Comparison of ENCODE assay signal across 9 cellular contexts in the genomic region with DNA sequence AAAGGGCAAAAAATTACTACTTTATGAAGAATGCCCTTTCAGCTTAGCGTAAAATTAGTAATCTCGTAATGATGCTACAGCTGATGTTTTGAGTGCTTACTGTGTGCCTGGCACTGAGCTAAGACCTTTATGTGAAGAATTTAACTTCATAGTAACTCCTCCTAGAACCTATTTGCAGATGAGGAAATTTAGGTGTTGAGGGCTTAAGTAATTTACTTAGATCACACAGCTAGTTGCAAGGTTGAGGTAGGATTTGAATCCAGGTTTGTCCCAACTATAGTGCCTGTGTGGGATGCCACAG. TPM values are rescaled to one million over a fixed set of nuclear protein-coding genes. Genes with fewer than 3 reads are reported as not detected.
A peak's percentile ranks its signal among the peaks of the same experiment; 100 is the strongest.
DNase-seq lines count a peak whose midpoint lies in the region; ATAC-seq and TF ChIP-seq lines count a peak whose summit lies in the region.
"Had no signal": no experiment of that assay in that cellular context is flagged by ENCODE, and none has a peak within 500 bp of the region (broad histone marks: within the 10 kb centered on the region; RNA-seq: fewer than 3 reads in every experiment).

No MANE protein-coding gene starts in this region.

- no peaks in the 10 kb centered on the region for H3K27me3 Mint-ChIP-seq in HFFc6 (ENCODE audit: insufficient read depth)

- H3K4me1 ChIP-seq in A673 (ENCODE audit: insufficient read depth, low read length, poor library complexity, severe bottlenecking): peaks cover 3% of the 10 kb centered on the region
- H3K4me1 ChIP-seq in breast epithelium: peaks cover 0 to 5% of the 10 kb centered on the region in 2 donors
- peaks cover 0 to 23% of the 10 kb centered on the region in 2 donors for H3K4me1 ChIP-seq in muscle layer of duodenum (ENCODE audit: control insufficient read depth in 1 of 2, insufficient read depth in 2 of 2, low read length in 2 of 2)

- H3K9me3 Mint-ChIP-seq in HFFc6: no peaks in the 10 kb centered on the region

- no TSS peak for BruUV-seq in A673 (replicated peaks; lab: Mats Ljungman, UMichigan)

- no peaks in the 10 kb centered on the region for H3K36me3 ChIP-seq in A673 (ENCODE audit: insufficient read depth, low read length, poor library complexity, severe bottlenecking)
- no peaks in the 10 kb centered on the region for H3K36me3 ChIP-seq in breast epithelium
- peaks cover 0 to 3% of the 10 kb centered on the region in 2 donors for H3K36me3 ChIP-seq in muscle layer of duodenum (ENCODE audit: control insufficient read depth in 1 of 2, insufficient read depth in 2 of 2, low read length in 2 of 2)

- ATAC-seq in HG02798 (IDR thresholded peaks at IDR 0.05; ENCODE audit: poor library complexity, unreplicated experiment): no peak

- peaks cover 24% of the 10 kb centered on the region; the same call in 1 of the 2 replicates for H3K36me3 Mint-ChIP-seq in HFFc6 (ENCODE audit: low read depth)

- peak overlapping the region; percentile 63 for H3K27ac Mint-ChIP-seq in HFFc6

- H3K4me1 Mint-ChIP-seq in HFFc6 (ENCODE audit: low read depth): peaks cover 33% of the 10 kb centered on the region

- H3K27ac ChIP-seq in A673 (ENCODE audit: low read depth, low read length, poor library complexity, severe bottlenecking) (peak overlapping the region; percentile 98), breast epithelium (peak overlapping the region in 1 of 2 donors; percentile 94), muscle layer of duodenum (ENCODE audit: low read length) (no peak overlapping the region)

- H3K27me3 ChIP-seq in A673 (replicated peaks; ENCODE audit: insufficient read depth, low read depth, low read length, poor library complexity) (no peaks in the 10 kb centered on the region), breast epithelium (no peaks in the 10 kb centered on the region), muscle layer of duodenum (ENCODE audit: low read depth, low read length) (no peaks in the 10 kb centered on the region)

- DNase-seq in A673 (ENCODE audit: low spot score) (no peak), HFFc6 (no peak), breast epithelium (ENCODE audit: low spot score in 2 of 2) (no peak), occipital lobe (lab: John Stamatoyannopoulos, UW) (no peak), SIG-M5 (lab: John Stamatoyannopoulos, UW) (no peak), DMS153 treated with DMSO at 0.1 percent for 48 hours (lab: John Stamatoyannopoulos, UW; ENCODE audit: unreplicated experiment) (no peak)
- DNase-seq: hippocampal formation had no signal

- TF ChIP-seq CTCF in A673 (conservative IDR thresholded peaks at IDR 0.05; ENCODE audit: low read depth, low read length) (no peak), HFFc6 (IDR thresholded peaks at IDR 0.05) (no peak), breast epithelium (IDR thresholded peaks at IDR 0.05) (no peak)

- CTCF ChIA-PET in A673 (lab: Charles Lee): no interaction called here

- peak overlapping the region; percentile 90 for H3K4me3 Mint-ChIP-seq in HFFc6

- intact Hi-C loops in A673 (cut with micrococcal nuclease; ENCODE audit: unreplicated experiment) (loop anchor here (2.0 kb wide), 1 partner anchor 101 kb away; no protein-coding TSS in a partner anchor), breast epithelium (cut with DNase I; ENCODE audit: low total_unique reads) (no loop called here)

- H3K9me3 ChIP-seq in A673 (ENCODE audit: low read depth, low read length, poor library complexity, severe bottlenecking): no peaks in the 10 kb centered on the region
- no peaks in the 10 kb centered on the region for H3K9me3 ChIP-seq in breast epithelium
- H3K9me3 ChIP-seq in muscle layer of duodenum (ENCODE audit: control insufficient read depth in 1 of 2, low read length in 2 of 2): no peaks in the 10 kb centered on the region

- POLR2A ChIA-PET in A673 (lab: Charles Lee; ENCODE audit: low non-redundant PET): no interaction called here

- TF ChIP-seq POLR2A in breast epithelium (IDR thresholded peaks at IDR 0.05): no peak

- H3K4me3 ChIP-seq in A673 (ENCODE audit: low read depth, low read length, poor library complexity, severe bottlenecking) (peak overlapping the region; percentile 93), breast epithelium (peak overlapping the region; percentile 68 to 95 (median 93)), muscle layer of duodenum (ENCODE audit: low read depth in 1 of 2, low read length in 2 of 2) (peak overlapping the region; percentile 72 to 84)

RNA-seq across cellular contexts. Expression of a gene that starts 1.4 kb away (rescaled TPM):
- total RNA-seq in A673 (2021) (80.0 and 83.5 TPM in 2 replicates), breast epithelium (10 to 100 TPM; 47.2 to 71.1 (median 47.8) TPM), occipital lobe (108 TPM)
- total RNA-seq in HFFc6 (2021; fragmentation: NEBNext Ultra II Directional; extraction: Animal tissue kit (Norgen Biotek cat#: 25700)): 10 to 100 TPM; 49.8 to 58.0 (median 52.5) TPM
